1 cellular context compared by ENCODE assay signal in genomic region chr9:120869726-120870125, GRCh38.
TF ChIP-seq lines count a peak whose summit lies in the region.

No MANE protein-coding gene starts in this region.

TF ChIP-seq in GM12878, 131 proteins besides CTCF, POLR2A, EP300 and RAD21:
- TF ChIP-seq RAD51 (IDR thresholded peaks at IDR 0.05) (no peak), PAX5 (IDR thresholded peaks at IDR 0.05; ENCODE audit: borderline replicate concordance, low read depth, low read length) (no peak), MLLT1 (IDR thresholded peaks at IDR 0.05) (peak; percentile 82), SP1 (IDR thresholded peaks at IDR 0.05; ENCODE audit: low read depth, low read length) (no peak), IKZF2 (IDR thresholded peaks at IDR 0.05) (no peak)
